In genomic region chr6:75207211-75207984, GRCh38 we compare ENCODE assay signal across 1 cellular context.
TF ChIP-seq lines count a peak whose summit lies in the region.

No MANE protein-coding gene starts in this region.

TF ChIP-seq in HepG2, 621 proteins besides CTCF, POLR2A, EP300 and RAD21:
- TF ChIP-seq EZH2 (conservative IDR thresholded peaks at IDR 0.05; ENCODE audit: low read depth, low read length) = peak; percentile 70; the same call in 1 of the 2 replicates
- TF ChIP-seq U2AF1 (optimal IDR thresholded peaks at IDR 0.05; ENCODE audit: low read depth, low read length) = no peak
